8 cellular contexts compared by ENCODE assay signal in genomic region chr11:66616379-66617147, GRCh38. TPM values are rescaled to one million over a fixed set of nuclear protein-coding genes. Genes with fewer than 3 reads are reported as not detected.
A peak's percentile ranks its signal among the peaks of the same experiment; 100 is the strongest.
DNase-seq lines count a peak whose midpoint lies in the region; ATAC-seq and TF ChIP-seq lines count a peak whose summit lies in the region.

RBM14 (plus strand) TSS chr11:66616630; CDS start chr11:66616721, 91 bp downstream.

- H3K9me3 ChIP-seq in mucosa of descending colon: no peaks in the 10 kb centered on the region

- H3K4me1 ChIP-seq in mucosa of descending colon (ENCODE audit: low read depth): peaks cover 32% of the 10 kb centered on the region

- H3K9me3 Mint-ChIP-seq in IgD-negative memory B cell: no peaks in the 10 kb centered on the region

- peaks cover 37 to 47% (median 39%) of the 10 kb centered on the region in 3 donors for H3K4me1 Mint-ChIP-seq in IgD-negative memory B cell

- H3K4me3 Mint-ChIP-seq in IgD-negative memory B cell: peak within 1 kb of the TSS; percentile 98 to 100 (median 100)

- no peak for TF ChIP-seq CTCF in epithelial cell of esophagus (IDR thresholded peaks at IDR 0.05; ENCODE audit: insufficient read depth, low read depth, low read length, missing control alignments)
- TF ChIP-seq CTCF in mucosa of descending colon (IDR thresholded peaks at IDR 0.05): no peak

- intact Hi-C loops in mucosa of descending colon (cut with DNase I, micrococcal nuclease): no loop called here

- peaks cover 9% of the 10 kb centered on the region for H3K36me3 Mint-ChIP-seq in IgD-negative memory B cell

- peak; percentile 89 for ATAC-seq in GM21529 (IDR thresholded peaks at IDR 0.05; ENCODE audit: unreplicated experiment)
- peak; percentile 94 for ATAC-seq in mucosa of descending colon

- peak within 1 kb of the TSS; percentile 90 for H3K4me3 ChIP-seq in epithelial cell of esophagus (ENCODE audit: low read length)
- H3K4me3 ChIP-seq in mucosa of descending colon: peak within 1 kb of the TSS; percentile 79

- H3K27me3 Mint-ChIP-seq in IgD-negative memory B cell: no peaks in the 10 kb centered on the region

- DNase-seq in DMS 273 treated with DMSO at 0.1 percent for 48 hours (lab: John Stamatoyannopoulos, UW): peak; percentile 93
- peak; percentile 60 for DNase-seq in OCI-M2 (lab: John Stamatoyannopoulos, UW; ENCODE audit: unreplicated experiment)
- DNase-seq in activated T-cell treated with anti-CD3 and anti-CD28 coated beads for 4 hours: peak; percentile 94
- peak; percentile 99 for DNase-seq in epithelial cell of esophagus (ENCODE audit: low read depth)
- peak; percentile 97 to 99 (median 98) for DNase-seq in mucosa of descending colon
- peak; percentile 97 for DNase-seq in stimulated activated CD8-positive, alpha-beta memory T cell treated with anti-CD3 and anti-CD28 coated beads, Interleukin-4, amount 100 ng/mL, for 24 hours (ENCODE audit: low read depth)

- H3K27ac Mint-ChIP-seq in IgD-negative memory B cell: peak within 1 kb of the TSS; percentile 99 to 100 (median 99)

- H3K36me3 ChIP-seq in mucosa of descending colon (ENCODE audit: low read depth): no peaks in the 10 kb centered on the region

RNA-seq across cellular contexts. Expression of gene RBM14, which starts in this region (rescaled TPM):
- polyA plus RNA-seq in IgD-negative memory B cell: 80.5 TPM
- 10 to 100 TPM; 63.8 to 87.0 (median 72.6) TPM for total RNA-seq in mucosa of descending colon

Comparison
In these comparisons a context has a peak if more than half of its experiments do, and no peak if none do; other contexts are left out.
1. Peak in every context shown above with its lines: DNase-seq, ATAC-seq and H3K4me3 ChIP-seq.